8 cellular contexts compared by ENCODE assay signal in the genomic region with DNA sequence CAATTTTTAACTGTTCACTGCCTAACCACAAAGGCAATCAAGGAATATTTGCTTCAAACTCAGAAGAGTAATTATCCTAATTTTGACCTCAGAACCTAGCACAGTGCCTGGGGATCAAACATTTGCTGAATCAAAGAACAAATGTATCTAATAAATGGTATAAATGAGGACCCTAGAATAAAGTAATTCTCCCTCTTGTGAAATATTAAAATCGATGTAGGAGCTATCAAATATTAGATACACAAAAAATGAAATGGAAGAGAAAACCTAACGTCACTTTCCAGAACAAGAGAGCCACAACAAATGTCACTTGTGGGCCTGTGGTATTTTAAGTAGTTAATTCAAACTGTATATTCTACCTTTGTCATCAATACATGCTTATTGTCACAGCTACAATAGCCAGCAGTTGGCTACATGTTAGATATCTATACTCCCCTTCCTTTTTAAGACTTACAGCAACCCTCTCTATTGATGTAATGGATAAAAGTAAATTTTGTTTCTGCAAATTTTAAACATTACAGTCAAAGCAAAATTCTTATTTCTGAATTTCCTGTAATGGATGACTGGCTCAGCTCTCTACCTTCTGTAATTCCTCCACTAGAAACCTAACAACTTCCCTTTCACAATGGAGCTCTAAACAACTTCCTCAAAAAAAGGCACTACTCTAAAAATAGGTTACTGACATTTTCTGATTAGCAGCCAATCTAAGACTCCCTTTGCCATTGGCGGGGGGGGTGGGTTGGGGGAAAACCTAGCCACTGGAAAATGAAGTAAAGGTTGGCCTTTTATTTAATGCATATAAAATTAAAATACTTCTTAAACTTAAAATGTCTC. TPM values are rescaled to one million over a fixed set of nuclear protein-coding genes. Genes with fewer than 3 reads are reported as not detected.
DNase-seq lines count a peak whose midpoint lies in the region; ATAC-seq and TF ChIP-seq lines count a peak whose summit lies in the region.

No MANE protein-coding gene starts in this region.

- H3K9ac ChIP-seq in mesendoderm (ENCODE audit: low read length): no peak overlapping the region

- CTCF ChIA-PET in CD4-positive, alpha-beta T cell (lab: Charles Lee): interaction anchor here (0.5 to 0.6 kb wide), 2 partner anchors 34 to 54 kb away, joined by 3 read pairs; no protein-coding TSS in a partner anchor
- CTCF ChIA-PET in Calu3 (lab: Charles Lee): interaction anchor here (0.6 to 1.2 kb wide), 3 partner anchors 13 to 114 kb away, joined by 3 to 6 read pairs (median 3); no protein-coding TSS in a partner anchor

- H3K27me3 ChIP-seq in CD4-positive, alpha-beta T cell (ENCODE audit: control insufficient read depth, insufficient read depth, low read length): no peaks in the 10 kb centered on the region
- H3K27me3 ChIP-seq in prostate gland (replicated peaks; ENCODE audit: insufficient read depth): no peaks in the 10 kb centered on the region
- no peaks in the 10 kb centered on the region for H3K27me3 ChIP-seq in mesendoderm (ENCODE audit: insufficient read depth, low read length, poor library complexity)

- no TSS peak for BruUV-seq in Calu3 (replicated peaks; lab: Mats Ljungman, UMichigan)

- H3K27ac ChIP-seq in CD4-positive, alpha-beta T cell (ENCODE audit: low read depth, low read length): no peak overlapping the region
- H3K27ac ChIP-seq in prostate gland (no peak overlapping the region), mesendoderm (ENCODE audit: low read depth, low read length) (no peak overlapping the region)

- peak overlapping the region; percentile 22 for H3K27ac Mint-ChIP-seq in CD4-positive, alpha-beta T cell
- H3K27ac Mint-ChIP-seq in IgD-negative memory B cell (peak overlapping the region in 2 of 3 donors; percentile 11 to 26), Calu3 (ENCODE audit: unreplicated experiment) (no peak overlapping the region)
- H3K27ac Mint-ChIP-seq in activated T-helper 2 cell treated with anti-CD3 and anti-CD28 coated beads, Interferon-gamma antibody, Interleukin-2, Interleukin-4, amounts not matched to agents 10 μg/mL and 5 μg/mL and 100 μg/mL, durations not matched to agents 14 hours and 24 hours and 36 hours: peak overlapping the region; percentile 5

- no peak overlapping the region for H4K5ac ChIP-seq in mesendoderm (ENCODE audit: low read length)

- H2AK5ac ChIP-seq in mesendoderm (ENCODE audit: low read length): no peak overlapping the region

- no peaks in the 10 kb centered on the region for H3K27me3 Mint-ChIP-seq in CD4-positive, alpha-beta T cell
- H3K27me3 Mint-ChIP-seq in IgD-negative memory B cell (no peaks in the 10 kb centered on the region), Calu3 (ENCODE audit: unreplicated experiment) (no peaks in the 10 kb centered on the region)
- H3K27me3 Mint-ChIP-seq in activated T-helper 2 cell treated with anti-CD3 and anti-CD28 coated beads, Interferon-gamma antibody, Interleukin-2, Interleukin-4, amounts not matched to agents 10 μg/mL and 5 μg/mL and 100 μg/mL, durations not matched to agents 14 hours and 24 hours and 36 hours (ENCODE audit: low read depth): no peaks in the 10 kb centered on the region

- no peak overlapping the region for H3K4me3 Mint-ChIP-seq in CD4-positive, alpha-beta T cell
- H3K4me3 Mint-ChIP-seq in IgD-negative memory B cell (peak overlapping the region in 2 of 4 donors; percentile 55 to 86), Calu3 (ENCODE audit: low read depth, unreplicated experiment) (no peak overlapping the region)
- H3K4me3 Mint-ChIP-seq in activated T-helper 2 cell treated with anti-CD3 and anti-CD28 coated beads, Interferon-gamma antibody, Interleukin-2, Interleukin-4, amounts not matched to agents 10 μg/mL and 5 μg/mL and 100 μg/mL, durations not matched to agents 14 hours and 24 hours and 36 hours (ENCODE audit: low read depth): no peak overlapping the region

- H3K4ac ChIP-seq in mesendoderm (ENCODE audit: low read depth, low read length): no peak overlapping the region

- H3K4me3 ChIP-seq in prostate gland (no peak overlapping the region), mesendoderm (ENCODE audit: low read length) (no peak overlapping the region)

- no peak for TF ChIP-seq POLR2A in prostate gland (IDR thresholded peaks at IDR 0.05)

- intact Hi-C loops in CD4-positive, alpha-beta T cell (cut with DNase I, micrococcal nuclease): no loop called here
- intact Hi-C loops in activated T-helper 2 cell treated with anti-CD3 and anti-CD28 coated beads, Interferon-gamma antibody, Interleukin-2, Interleukin-4, amounts not matched to agents 10 μg/mL and 5 μg/mL and 100 μg/mL, durations not matched to agents 14 hours and 24 hours and 36 hours (cut with micrococcal nuclease): loop anchor here (1.0 to 5.0 kb wide), 2 partner anchors 8 to 34 kb away; no protein-coding TSS in a partner anchor
- intact Hi-C loops in prostate gland (cut with DNase I): no loop called here
- intact Hi-C loops in Calu3 (cut with micrococcal nuclease; ENCODE audit: unreplicated experiment): no loop called here

- no peaks in the 10 kb centered on the region for H3K9me3 Mint-ChIP-seq in CD4-positive, alpha-beta T cell
- no peaks in the 10 kb centered on the region for H3K9me3 Mint-ChIP-seq in IgD-negative memory B cell
- no peaks in the 10 kb centered on the region for H3K9me3 Mint-ChIP-seq in activated T-helper 2 cell treated with anti-CD3 and anti-CD28 coated beads, Interferon-gamma antibody, Interleukin-2, Interleukin-4, amounts not matched to agents 10 μg/mL and 5 μg/mL and 100 μg/mL, durations not matched to agents 14 hours and 24 hours and 36 hours
- H3K9me3 Mint-ChIP-seq in Calu3 (ENCODE audit: low read depth, unreplicated experiment): no peaks in the 10 kb centered on the region

- WGBS in prostate gland: 70% methylated on average over 3 of the region's 3 CpGs
- WGBS in mesendoderm (ENCODE audit: extremely low coverage, insufficient coverage, low lambda C conversion rate): no CpG with 5 or more reads among the region's 3 CpGs

- H3K36me3 ChIP-seq in prostate gland (no peaks in the 10 kb centered on the region), mesendoderm (ENCODE audit: control insufficient read depth, insufficient read depth, low read length) (no peaks in the 10 kb centered on the region)

- H2BK120ac ChIP-seq in mesendoderm (ENCODE audit: low read depth, low read length): no peak overlapping the region

- H3K4me1 ChIP-seq in prostate gland (replicated peaks): no peaks in the 10 kb centered on the region
- peaks cover 4% of the 10 kb centered on the region for H3K4me1 ChIP-seq in mesendoderm (ENCODE audit: control insufficient read depth, low read depth, low read length)

- H3K79me1 ChIP-seq in mesendoderm (ENCODE audit: low read length): peaks cover 11% of the 10 kb centered on the region

- H3K36me3 Mint-ChIP-seq in CD4-positive, alpha-beta T cell (ENCODE audit: low read depth): peaks cover 72% of the 10 kb centered on the region
- H3K36me3 Mint-ChIP-seq in IgD-negative memory B cell (peaks cover 2% of the 10 kb centered on the region), Calu3 (ENCODE audit: insufficient read depth, unreplicated experiment) (peaks cover 68% of the 10 kb centered on the region)
- H3K36me3 Mint-ChIP-seq in activated T-helper 2 cell treated with anti-CD3 and anti-CD28 coated beads, Interferon-gamma antibody, Interleukin-2, Interleukin-4, amounts not matched to agents 10 μg/mL and 5 μg/mL and 100 μg/mL, durations not matched to agents 14 hours and 24 hours and 36 hours (ENCODE audit: low read depth): peaks cover 48% of the 10 kb centered on the region

- DNase-seq in CD4-positive, alpha-beta T cell: no peak
- no peak for DNase-seq in activated T-helper 2 cell treated with anti-CD3 and anti-CD28 coated beads, Interferon-gamma antibody, Interleukin-2, Interleukin-4, amounts not matched to agents 10 μg/mL and 5 μg/mL and 100 μg/mL, durations not matched to agents 14 hours and 24 hours and 36 hours (ENCODE audit: low spot score)
- DNase-seq in medulla oblongata (ENCODE audit: extremely low spot score) (peak; percentile 70), prostate gland (ENCODE audit: low spot score) (no peak), mesendoderm (no peak), Calu3 (no peak), NCI-H2107 (lab: John Stamatoyannopoulos, UW) (no peak)

- peaks cover 70% of the 10 kb centered on the region for H3K79me2 ChIP-seq in mesendoderm (ENCODE audit: control insufficient read depth, insufficient read depth, low read length)

- H3K9me3 ChIP-seq in CD4-positive, alpha-beta T cell (ENCODE audit: control insufficient read depth, low read length): no peaks in the 10 kb centered on the region
- H3K9me3 ChIP-seq in prostate gland: no peaks in the 10 kb centered on the region

- no peak for TF ChIP-seq CTCF in CD4-positive, alpha-beta T cell (IDR thresholded peaks at IDR 0.05)
- TF ChIP-seq CTCF in prostate gland (IDR thresholded peaks at IDR 0.05) (no peak), Calu3 (IDR thresholded peaks at IDR 0.05; ENCODE audit: unreplicated experiment) (no peak)

- POLR2A ChIA-PET in CD4-positive, alpha-beta T cell (lab: Charles Lee): no interaction called here

- H2BK15ac ChIP-seq in mesendoderm (replicated peaks; ENCODE audit: low read depth): no peak overlapping the region

- no peak overlapping the region for H3K4me2 ChIP-seq in mesendoderm (ENCODE audit: low read length)

- H3K23ac ChIP-seq in mesendoderm (ENCODE audit: low read length): no peak overlapping the region

- H2BK5ac ChIP-seq in mesendoderm (ENCODE audit: low read length): no peak overlapping the region

- no peak overlapping the region for H4K8ac ChIP-seq in mesendoderm (ENCODE audit: low read depth, low read length)

- no peak overlapping the region for H3K56ac ChIP-seq in mesendoderm (ENCODE audit: low read length)

- ATAC-seq in CD4-positive, alpha-beta T cell (ENCODE audit: poor library complexity): no peak

- no peak overlapping the region for H3K18ac ChIP-seq in mesendoderm (ENCODE audit: low read length)

- peaks cover 89% of the 10 kb centered on the region for H3K4me1 Mint-ChIP-seq in CD4-positive, alpha-beta T cell (ENCODE audit: low read depth)
- H3K4me1 Mint-ChIP-seq in IgD-negative memory B cell (peaks cover 48 to 71% (median 50%) of the 10 kb centered on the region in 3 donors), Calu3 (ENCODE audit: low read depth, unreplicated experiment) (peaks cover 55% of the 10 kb centered on the region)
- peaks cover 54% of the 10 kb centered on the region for H3K4me1 Mint-ChIP-seq in activated T-helper 2 cell treated with anti-CD3 and anti-CD28 coated beads, Interferon-gamma antibody, Interleukin-2, Interleukin-4, amounts not matched to agents 10 μg/mL and 5 μg/mL and 100 μg/mL, durations not matched to agents 14 hours and 24 hours and 36 hours (ENCODE audit: low read depth)

RNA-seq across cellular contexts. Expression of gene PUM1, which starts 37.6 kb away (rescaled TPM):
- total RNA-seq in CD4-positive, alpha-beta T cell: 100 to 1,000 TPM; 190 to 202 TPM
- polyA plus RNA-seq in IgD-negative memory B cell: 88.0 TPM
- total RNA-seq in activated T-helper 2 cell treated with anti-CD3 and anti-CD28 coated beads, Interferon-gamma antibody, Interleukin-2, Interleukin-4, amounts not matched to agents 10 μg/mL and 5 μg/mL and 100 μg/mL, durations not matched to agents 14 hours and 24 hours and 36 hours: 121 and 125 TPM in 2 replicates
- total RNA-seq in prostate gland (100 to 1,000 TPM in 1 of 2 donors, 10 to 100 TPM in 1; 80.3 to 120 TPM), Calu3 (2022) (161 and 163 TPM in 2 replicates)
- polyA plus RNA-seq in mesendoderm (2013, experiment 1 of 2): 61.2 TPM
- polyA plus RNA-seq in mesendoderm (2013, experiment 2 of 2): 61.8 TPM
